21 cellular contexts compared by ENCODE assay signal in the genomic region with DNA sequence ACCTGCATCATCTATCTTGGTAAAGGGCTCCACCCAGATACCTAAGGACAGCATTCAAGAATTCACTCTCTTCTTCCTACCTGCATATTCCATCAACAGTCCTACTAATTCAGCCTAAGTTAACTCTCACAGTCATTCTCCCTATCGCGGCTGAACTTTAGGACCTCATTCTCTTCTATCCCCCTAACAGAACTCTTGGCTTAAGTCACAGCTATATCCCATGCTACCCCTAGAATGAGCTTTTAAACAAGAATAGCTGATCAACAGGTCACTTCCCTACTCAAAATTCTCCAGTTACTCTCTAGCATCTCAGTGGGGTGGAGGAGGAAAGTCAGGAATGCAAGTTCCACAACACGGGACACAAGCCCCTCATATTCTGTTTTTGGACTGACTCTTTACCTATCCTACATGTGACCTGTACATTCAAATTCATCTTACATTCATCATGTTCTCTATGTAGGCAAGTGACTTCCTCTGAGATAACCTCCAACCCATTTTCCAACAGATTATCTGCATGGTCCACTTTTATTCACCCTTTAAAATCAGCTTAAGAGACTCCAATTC.
"Had no signal": no experiment of that assay in that cellular context is flagged by ENCODE, and none has a peak within 500 bp of the region (broad histone marks: within the 10 kb centered on the region; RNA-seq: fewer than 3 reads in every experiment).

No MANE protein-coding gene starts in this region.

- H3K9me3 ChIP-seq: left ventricle myocardium inferior, prostate gland, upper lobe of left lung had no signal

- H3K27ac Mint-ChIP-seq: activated CD4-positive, alpha-beta T cell treated with anti-CD3 and anti-CD28 coated beads, Interleukin-2, amount 10 ng/mL, durations not matched to agents 7 days and 5 days; nephron progenitor cell; stimulated activated naive CD8-positive, alpha-beta T cell treated with anti-CD3 and anti-CD28 coated beads, Interleukin-15, Interleukin-2, amounts not matched to agents 100 ng/mL and 50 ng/mL, for 24 hours; WTC11 had no signal

- H3K4me3 Mint-ChIP-seq: activated CD4-positive, alpha-beta T cell treated with anti-CD3 and anti-CD28 coated beads, Interleukin-2, amount 10 ng/mL, durations not matched to agents 7 days and 5 days; effector memory CD8-positive, alpha-beta T cell; nephron progenitor cell; stimulated activated naive CD8-positive, alpha-beta T cell treated with anti-CD3 and anti-CD28 coated beads, Interleukin-15, Interleukin-2, amounts not matched to agents 100 ng/mL and 50 ng/mL, for 24 hours; WTC11 had no signal

- H3K36me3 ChIP-seq: prostate gland had no signal

- DNase-seq: activated CD4-positive, alpha-beta T cell treated with anti-CD3 and anti-CD28 coated beads, Interleukin-2, amount 10 ng/mL, durations not matched to agents 7 days and 5 days; activated gamma-delta T cell; activated T-cell treated with anti-CD3 and anti-CD28 coated beads for 4 hours; aorta; cerebellar nuclear complex; dermis blood vessel endothelial cell; effector memory CD8-positive, alpha-beta T cell; foreskin melanocyte; left ventricle myocardium inferior; mesenchymal stem cell; nephron progenitor cell; right cardiac atrium; stimulated activated CD4-positive, alpha-beta T cell treated with anti-CD3 and anti-CD28 coated beads, Interleukin-15, amount 100 ng/mL, for 24 hours; stimulated activated CD4-positive, alpha-beta T cell treated with anti-CD3 and anti-CD28 coated beads, Interleukin-4, amount 100 ng/mL, for 1 hour; T-helper 2 cell; upper lobe of left lung had no signal

- H3K27ac ChIP-seq: epithelial cell of prostate, left ventricle myocardium inferior, prostate gland, skin epidermis, upper lobe of left lung had no signal

- H3K4me1 ChIP-seq: left ventricle myocardium inferior, prostate gland had no signal

- H3K4me3 ChIP-seq: left ventricle myocardium inferior, prostate gland, skin epidermis, upper lobe of left lung had no signal

- H3K27me3 Mint-ChIP-seq: activated CD4-positive, alpha-beta T cell treated with anti-CD3 and anti-CD28 coated beads, Interleukin-2, amount 10 ng/mL, durations not matched to agents 7 days and 5 days; effector memory CD8-positive, alpha-beta T cell; stimulated activated naive CD8-positive, alpha-beta T cell treated with anti-CD3 and anti-CD28 coated beads, Interleukin-15, Interleukin-2, amounts not matched to agents 100 ng/mL and 50 ng/mL, for 24 hours had no signal

- H3K9me3 Mint-ChIP-seq: activated CD4-positive, alpha-beta T cell treated with anti-CD3 and anti-CD28 coated beads, Interleukin-2, amount 10 ng/mL, durations not matched to agents 7 days and 5 days; effector memory CD8-positive, alpha-beta T cell; nephron progenitor cell; stimulated activated naive CD8-positive, alpha-beta T cell treated with anti-CD3 and anti-CD28 coated beads, Interleukin-15, Interleukin-2, amounts not matched to agents 100 ng/mL and 50 ng/mL, for 24 hours; WTC11 had no signal

- H3K4me1 Mint-ChIP-seq: nephron progenitor cell, WTC11 had no signal

- ATAC-seq: effector memory CD8-positive, alpha-beta T cell; right cardiac atrium; WTC11 had no signal

- H3K27me3 ChIP-seq: upper lobe of left lung had no signal
